ENCODE assay signal across 25 cellular contexts in the genomic region with DNA sequence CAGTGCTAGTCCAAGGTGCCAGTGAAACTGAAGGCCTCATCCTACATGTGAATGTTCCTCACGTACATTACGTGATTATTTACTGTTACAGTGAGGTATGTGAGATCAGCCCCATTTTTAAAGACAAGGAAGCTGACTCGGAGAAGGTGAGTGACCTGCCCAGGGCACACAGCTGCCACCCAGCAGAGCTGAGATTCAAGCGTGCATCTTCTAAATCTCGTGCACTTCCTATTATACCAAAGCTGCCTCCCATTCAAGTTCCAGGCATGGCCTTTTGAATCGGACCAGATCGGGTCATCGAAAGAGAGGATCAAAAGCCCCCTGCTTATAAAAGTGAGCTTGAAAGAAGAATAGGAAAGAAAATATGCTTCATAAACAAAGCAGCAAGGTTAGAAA.
"Had no signal": no experiment of that assay in that cellular context is flagged by ENCODE, and none has a peak within 500 bp of the region (broad histone marks: within the 10 kb centered on the region; RNA-seq: fewer than 3 reads in every experiment).

No MANE protein-coding gene starts in this region.

- H3K36me3 Mint-ChIP-seq: memory B cell; naive B cell; stimulated activated memory B cell treated with anti-CD40 and anti-IgM and Interleukin-4, amounts not matched to agents 10 μg/mL and 1 μg/mL and 100 μg/mL, for 72 hours had no signal

- H3K27me3 Mint-ChIP-seq: activated CD4-positive, alpha-beta T cell treated with anti-CD3 and anti-CD28 coated beads, Interleukin-2, amount 10 ng/mL, durations not matched to agents 7 days and 5 days; activated naive CD8-positive, alpha-beta T cell; activated T-cell treated with anti-CD3 and anti-CD28 coated beads, Interleukin-2, amount 50 U/mL, for 24 hours; activated T-helper 17 cell treated with anti-CD3 and anti-CD28 coated beads, Interleukin-2, amount 50 U/mL, for 72 hours had no signal

- H3K27ac ChIP-seq: adrenal gland, breast epithelium, stomach, upper lobe of left lung, VCaP had no signal

- H3K4me3 ChIP-seq: adrenal gland, breast epithelium, sigmoid colon, smooth muscle cell, stomach, upper lobe of left lung had no signal

- ATAC-seq: activated T-helper 17 cell treated with anti-CD3 and anti-CD28 coated beads, Interleukin-2, amount 50 U/mL, for 72 hours; esophagus mucosa; left cardiac atrium; SK-N-SH treated with all-trans-retinoic acid at 6 μM for 48 hours; stimulated activated memory B cell treated with anti-CD40 and anti-IgM and Interleukin-4, amounts not matched to agents 10 μg/mL and 1 μg/mL and 100 μg/mL, for 72 hours had no signal

- H3K27me3 ChIP-seq: adrenal gland, breast epithelium, sigmoid colon, stomach, upper lobe of left lung had no signal

- H3K4me3 Mint-ChIP-seq: activated CD4-positive, alpha-beta T cell treated with anti-CD3 and anti-CD28 coated beads, Interleukin-2, amount 10 ng/mL, durations not matched to agents 7 days and 5 days; activated naive CD8-positive, alpha-beta T cell; activated T-cell treated with anti-CD3 and anti-CD28 coated beads, Interleukin-2, amount 50 U/mL, for 24 hours; activated T-helper 17 cell treated with anti-CD3 and anti-CD28 coated beads, Interleukin-2, amount 50 U/mL, for 72 hours; memory B cell; naive B cell; stimulated activated memory B cell treated with anti-CD40 and anti-IgM and Interleukin-4, amounts not matched to agents 10 μg/mL and 1 μg/mL and 100 μg/mL, for 72 hours had no signal

- H3K9me3 ChIP-seq: adrenal gland, breast epithelium, sigmoid colon, stomach, upper lobe of left lung had no signal

- H3K4me1 ChIP-seq: breast epithelium had no signal

- DNase-seq: activated CD4-positive, alpha-beta T cell treated with anti-CD3 and anti-CD28 coated beads, Interleukin-2, amount 10 ng/mL, durations not matched to agents 7 days and 5 days; activated CD4-positive, CD25-positive, alpha-beta regulatory T cell treated with anti-CD3 and anti-CD28 coated beads, Interleukin-2, amount 50 U/mL, for 72 hours; activated CD8-positive, alpha-beta memory T cell treated with anti-CD3 and anti-CD28 coated beads, Interleukin-2, amount 50 U/mL, for 4 hours; activated T-cell treated with anti-CD3 and anti-CD28 coated beads, Interleukin-2, amount 50 U/mL, for 24 hours; adrenal gland; cortex of kidney; effector CD4-positive, alpha-beta T cell; foreskin melanocyte; left cardiac atrium; naive B cell; retina; sigmoid colon; stimulated activated CD4-positive, alpha-beta T cell treated with anti-CD3 and anti-CD28 coated beads, Interleukin-15, amount 100 ng/mL, for 24 hours; stomach; upper lobe of left lung had no signal

- H3K36me3 ChIP-seq: adrenal gland, breast epithelium, sigmoid colon, stomach, upper lobe of left lung had no signal

- H3K27ac Mint-ChIP-seq: activated CD4-positive, alpha-beta T cell treated with anti-CD3 and anti-CD28 coated beads, Interleukin-2, amount 10 ng/mL, durations not matched to agents 7 days and 5 days; activated naive CD8-positive, alpha-beta T cell; activated T-cell treated with anti-CD3 and anti-CD28 coated beads, Interleukin-2, amount 50 U/mL, for 24 hours; activated T-helper 17 cell treated with anti-CD3 and anti-CD28 coated beads, Interleukin-2, amount 50 U/mL, for 72 hours; memory B cell; naive B cell; progenitor cell of endocrine pancreas; stimulated activated memory B cell treated with anti-CD40 and anti-IgM and Interleukin-4, amounts not matched to agents 10 μg/mL and 1 μg/mL and 100 μg/mL, for 72 hours had no signal

- H3K4me1 Mint-ChIP-seq: activated CD4-positive, alpha-beta T cell treated with anti-CD3 and anti-CD28 coated beads, Interleukin-2, amount 10 ng/mL, durations not matched to agents 7 days and 5 days; activated T-helper 17 cell treated with anti-CD3 and anti-CD28 coated beads, Interleukin-2, amount 50 U/mL, for 72 hours; stimulated activated memory B cell treated with anti-CD40 and anti-IgM and Interleukin-4, amounts not matched to agents 10 μg/mL and 1 μg/mL and 100 μg/mL, for 72 hours had no signal

- H3K9me3 Mint-ChIP-seq: activated CD4-positive, alpha-beta T cell treated with anti-CD3 and anti-CD28 coated beads, Interleukin-2, amount 10 ng/mL, durations not matched to agents 7 days and 5 days; activated T-cell treated with anti-CD3 and anti-CD28 coated beads, Interleukin-2, amount 50 U/mL, for 24 hours; activated T-helper 17 cell treated with anti-CD3 and anti-CD28 coated beads, Interleukin-2, amount 50 U/mL, for 72 hours; memory B cell; naive B cell; stimulated activated memory B cell treated with anti-CD40 and anti-IgM and Interleukin-4, amounts not matched to agents 10 μg/mL and 1 μg/mL and 100 μg/mL, for 72 hours had no signal
